Comparison of ENCODE assay signal across 23 cellular contexts in genomic region chr20:940926-941325, GRCh38. TPM values are rescaled to one million over a fixed set of nuclear protein-coding genes. Genes with fewer than 3 reads are reported as not detected.
DNase-seq lines count a peak whose midpoint lies in the region; ATAC-seq, FAIRE-seq and TF ChIP-seq lines count a peak whose summit lies in the region.
"Had no signal": no experiment of that assay in that cellular context is flagged by ENCODE, and none has a peak within 500 bp of the region (broad histone marks: within the 10 kb centered on the region; RNA-seq: fewer than 3 reads in every experiment).

No MANE protein-coding gene starts in this region.

- no peak overlapping the region for H2AK9ac ChIP-seq in IMR-90 (replicated peaks; ENCODE audit: low read depth, low read length, poor library complexity)

- H3K27ac Mint-ChIP-seq in activated T-cell treated with anti-CD3 and anti-CD28 coated beads, Interleukin-2, amount 50 U/mL, for 72 hours, result no peak overlapping the region
- H3K27ac Mint-ChIP-seq: CD4-positive, alpha-beta memory T cell; H9 had no signal

- no peak overlapping the region for H2AK5ac ChIP-seq in IMR-90 (ENCODE audit: low read depth, low read length)
- H2AK5ac ChIP-seq in H1 (ENCODE audit: low read depth, low read length), result 0 out of 2 replicates have a peak overlapping the region, but pooled peaks have one; percentile 7
- no peak overlapping the region for H2AK5ac ChIP-seq in mesendoderm (ENCODE audit: low read length)
- no peak overlapping the region for H2AK5ac ChIP-seq in trophoblast cell (ENCODE audit: low read length)

- no peak overlapping the region for H3K4me3 ChIP-seq in IMR-90 (ENCODE audit: insufficient read depth, low read depth, low read length)
- no peak overlapping the region for H3K4me3 ChIP-seq in H1 (ENCODE audit: extremely low read depth in 1 of 4, insufficient read depth in 2 of 4, low read depth in 3 of 4, low read length in 4 of 4)
- no peak overlapping the region for H3K4me3 ChIP-seq in mesendoderm (ENCODE audit: low read length)
- no peak overlapping the region for H3K4me3 ChIP-seq in trophoblast cell (ENCODE audit: low read depth, low read length)
- no peak overlapping the region for H3K4me3 ChIP-seq in osteoblast (ENCODE audit: insufficient read depth, low read length)
- H3K4me3 ChIP-seq: GM23248 had no signal

- POLR2A ChIA-PET in IMR-90 (lab: Charles Lee; ENCODE audit: unreplicated experiment), result no interaction called here
- POLR2A ChIA-PET in H1 (lab: Charles Lee; ENCODE audit: partially characterized antibody), result interaction anchor here (1.1 kb wide), 1 partner anchor 14 kb away, joined by 3 read pairs; no protein-coding TSS in a partner anchor

- dilution Hi-C loops in IMR-90 (cut with HindIII; ENCODE audit: low sequenced_read_pairs, unreplicated experiment), result no loop called here

- H4K5ac ChIP-seq in IMR-90 (ENCODE audit: low read depth, low read length), result no peak overlapping the region
- H4K5ac ChIP-seq in H1 (ENCODE audit: insufficient read length, low read depth, low read length), result no peak overlapping the region
- H4K5ac ChIP-seq in mesendoderm (ENCODE audit: low read length), result no peak overlapping the region

- H3K23me2 ChIP-seq in H1 (ENCODE audit: low read depth, low read length), result no peaks in the 10 kb centered on the region

- H3K18ac ChIP-seq in IMR-90 (ENCODE audit: low read depth, low read length) (no peak overlapping the region), H1 (ENCODE audit: extremely low read depth, low read length) (no peak overlapping the region), mesendoderm (ENCODE audit: low read length) (no peak overlapping the region), trophoblast cell (ENCODE audit: low read length) (no peak overlapping the region)

- H2BK15ac ChIP-seq in IMR-90 (ENCODE audit: low read depth, low read length) (no peak overlapping the region), H1 (ENCODE audit: low read length) (0 out of 2 replicates have a peak overlapping the region, but pooled peaks have one; percentile 25), mesendoderm (replicated peaks; ENCODE audit: low read depth) (no peak overlapping the region)

- H2BK12ac ChIP-seq in H1 (ENCODE audit: low read depth, low read length), result peak overlapping the region; percentile 70; the same call in 1 of the 2 replicates
- no peak overlapping the region for H2BK12ac ChIP-seq in trophoblast cell (ENCODE audit: low read length)

- in situ Hi-C loops in IMR-90 (cut with MboI; ENCODE audit: low sequenced_read_pairs), result no loop called here

- TF ChIP-seq POLR2A in IMR-90 (IDR thresholded peaks at IDR 0.05; ENCODE audit: low read depth, low read length) (no peak), H1 (IDR thresholded peaks at IDR 0.05; ENCODE audit: control extremely low read depth in 1 of 2, low read depth in 2 of 2, low read length in 2 of 2) (no peak)

- TF ChIP-seq CTCF in IMR-90 (conservative IDR thresholded peaks at IDR 0.05; ENCODE audit: low read depth, low read length), result no peak
- TF ChIP-seq CTCF in H1 (IDR thresholded peaks at IDR 0.05; ENCODE audit: control extremely low read depth in 1 of 3, insufficient read depth in 1 of 3, low read depth in 1 of 3, low read length in 3 of 3), result no peak
- TF ChIP-seq CTCF in osteoblast (IDR thresholded peaks at IDR 0.05; ENCODE audit: extremely low read depth, low read depth, low read length), result no peak

- ATAC-seq in IMR-90 (ENCODE audit: low read depth) (no peak), GM18868 (IDR thresholded peaks at IDR 0.05; ENCODE audit: unreplicated experiment) (no peak)
- no peak for ATAC-seq in activated T-cell treated with anti-CD3 and anti-CD28 coated beads, Interleukin-2, amount 50 U/mL, for 72 hours (replicated peaks in 1 of 2)
- ATAC-seq: HCT116 had no signal

- no peak for FAIRE-seq in H1 (lab: Jason Lieb, UNC)
- FAIRE-seq: GM12892, GM19239 had no signal

- TF ChIP-seq EP300 in H1 (IDR thresholded peaks at IDR 0.05; ENCODE audit: borderline replicate concordance in 1 of 2, low read depth in 2 of 2, low read length in 2 of 2), result no peak

- H3K36me3 Mint-ChIP-seq in activated T-cell treated with anti-CD3 and anti-CD28 coated beads, Interleukin-2, amount 50 U/mL, for 72 hours (ENCODE audit: insufficient read depth in 2 of 2), result no peaks in the 10 kb centered on the region
- H3K36me3 Mint-ChIP-seq: CD4-positive, alpha-beta memory T cell had no signal

- H3K79me2 ChIP-seq in H1 (ENCODE audit: control insufficient read depth in 1 of 2, insufficient read depth in 2 of 2, low read length in 2 of 2) (no peaks in the 10 kb centered on the region), mesendoderm (ENCODE audit: control insufficient read depth, insufficient read depth, low read length) (no peaks in the 10 kb centered on the region), trophoblast cell (ENCODE audit: control insufficient read depth, insufficient read depth, low read length, poor library complexity) (peaks cover 2% of the 10 kb centered on the region), osteoblast (ENCODE audit: insufficient read depth, low read length) (no peaks in the 10 kb centered on the region)

- no peaks in the 10 kb centered on the region for H3K4me1 ChIP-seq in IMR-90 (ENCODE audit: control insufficient read depth, insufficient read depth, low read length)
- H3K4me1 ChIP-seq in H1 (replicated peaks in 1 of 4; ENCODE audit: control insufficient read depth in 3 of 4, insufficient read depth in 4 of 4, low read length in 3 of 4), result peaks cover 0 to 14% (median 8%) of the 10 kb centered on the region in 4 experiments; a peak in 5 of 7 replicates
- peaks cover 4% of the 10 kb centered on the region for H3K4me1 ChIP-seq in mesendoderm (ENCODE audit: control insufficient read depth, low read depth, low read length)
- peaks cover 10 to 11% of the 10 kb centered on the region in 2 experiments for H3K4me1 ChIP-seq in trophoblast cell (ENCODE audit: control insufficient read depth in 1 of 2, insufficient read depth in 2 of 2, low read length in 2 of 2)
- no peaks in the 10 kb centered on the region for H3K4me1 ChIP-seq in osteoblast (ENCODE audit: insufficient read depth, low read length)

- no peak overlapping the region for H3K4me3 Mint-ChIP-seq in activated T-cell treated with anti-CD3 and anti-CD28 coated beads, Interleukin-2, amount 50 U/mL, for 72 hours
- H3K4me3 Mint-ChIP-seq: CD4-positive, alpha-beta memory T cell; H9 had no signal

- H3K27ac ChIP-seq in IMR-90 (ENCODE audit: insufficient read depth, low read length) (no peak overlapping the region), H1 (ENCODE audit: low read depth, low read length) (no peak overlapping the region), mesendoderm (ENCODE audit: low read depth, low read length) (no peak overlapping the region), trophoblast cell (ENCODE audit: low read depth, low read length) (no peak overlapping the region), osteoblast (ENCODE audit: low read depth, low read length) (no peak overlapping the region)
- H3K27ac ChIP-seq: GM23248 had no signal

- H3K4me1 Mint-ChIP-seq in activated T-cell treated with anti-CD3 and anti-CD28 coated beads, Interleukin-2, amount 50 U/mL, for 72 hours (ENCODE audit: low read depth), result no peaks in the 10 kb centered on the region
- H3K4me1 Mint-ChIP-seq: CD4-positive, alpha-beta memory T cell had no signal

- intact Hi-C loops in IMR-90 (cut with micrococcal nuclease), result no loop called here
- intact Hi-C loops in posterior vena cava (cut with DNase I), result no loop called here

- H2BK20ac ChIP-seq in IMR-90 (ENCODE audit: low read depth, low read length) (no peak overlapping the region), H1 (ENCODE audit: low read length) (no peak overlapping the region)

- H4K12ac ChIP-seq in trophoblast cell (ENCODE audit: low read depth, low read length), result no peak overlapping the region

- no peaks in the 10 kb centered on the region for H3K9me3 Mint-ChIP-seq in activated T-cell treated with anti-CD3 and anti-CD28 coated beads, Interleukin-2, amount 50 U/mL, for 72 hours
- H3K9me3 Mint-ChIP-seq: H9 had no signal

- H3K9me1 ChIP-seq in IMR-90 (ENCODE audit: insufficient read depth, low read length), result no peaks in the 10 kb centered on the region

- H4K20me1 ChIP-seq in IMR-90 (ENCODE audit: insufficient read depth, low read length), result no peaks in the 10 kb centered on the region
- H4K20me1 ChIP-seq in H1 (replicated peaks in 1 of 2; ENCODE audit: control insufficient read depth in 1 of 2, insufficient read depth in 2 of 2, low read length in 2 of 2), result no peaks in the 10 kb centered on the region
- no peaks in the 10 kb centered on the region for H4K20me1 ChIP-seq in osteoblast (ENCODE audit: insufficient read depth, low read length)

- no peak overlapping the region for H3K9ac ChIP-seq in IMR-90 (ENCODE audit: low read depth, low read length)
- no peak overlapping the region for H3K9ac ChIP-seq in H1 (replicated peaks in 1 of 4; ENCODE audit: extremely low read depth in 1 of 4, low read depth in 3 of 4, low read length in 3 of 4)
- H3K9ac ChIP-seq in mesendoderm (ENCODE audit: low read length), result no peak overlapping the region
- no peak overlapping the region for H3K9ac ChIP-seq in trophoblast cell (ENCODE audit: low read length)
- H3K9ac ChIP-seq: GM23248 had no signal

- H3K79me1 ChIP-seq in IMR-90 (ENCODE audit: low read depth in 1 of 2, low read length in 2 of 2) (no peaks in the 10 kb centered on the region), H1 (ENCODE audit: low read depth, low read length) (no peaks in the 10 kb centered on the region), mesendoderm (ENCODE audit: low read length) (no peaks in the 10 kb centered on the region), trophoblast cell (ENCODE audit: low read length) (peaks cover 4% of the 10 kb centered on the region)

- H2AFZ ChIP-seq in IMR-90 (replicated peaks; ENCODE audit: low read length, poor library complexity) (peak overlapping the region; percentile 33), H1 (ENCODE audit: low read length) (no peak overlapping the region), trophoblast cell (ENCODE audit: insufficient read depth, low read length, poor library complexity) (no peak overlapping the region), osteoblast (ENCODE audit: low read length) (no peak overlapping the region)
- H2AFZ ChIP-seq: GM23248 had no signal

- H3K23ac ChIP-seq in IMR-90 (ENCODE audit: low read depth, low read length), result no peak overlapping the region
- no peak overlapping the region for H3K23ac ChIP-seq in H1 (ENCODE audit: insufficient read length)
- H3K23ac ChIP-seq in mesendoderm (ENCODE audit: low read length), result no peak overlapping the region
- H3K23ac ChIP-seq in trophoblast cell (ENCODE audit: low read length), result no peak overlapping the region

- WGBS in IMR-90 (ENCODE audit: extremely low coverage in 2 of 2, insufficient read length in 1 of 2), 2 experiments, result 39% methylated on average over 3 of the region's 5 CpGs; no CpG with 5 or more reads in 1 of the 2 experiments
- 98% methylated on average over 5 of the region's 5 CpGs; no CpG with 5 or more reads in 1 of the 2 experiments for WGBS in H1 (ENCODE audit: extremely low coverage in 1 of 2, insufficient coverage in 1 of 2, insufficient read length in 1 of 2, insufficient replicate concordance in 2 of 2, low coverage in 1 of 2, low lambda C conversion rate in 2 of 2, missing lambda C conversion rate in 1 of 2), 2 experiments
- WGBS in mesendoderm (ENCODE audit: extremely low coverage, insufficient coverage, low lambda C conversion rate), result no CpG with 5 or more reads among the region's 5 CpGs
- no CpG with 5 or more reads among the region's 5 CpGs for WGBS in trophoblast cell (ENCODE audit: extremely low coverage, insufficient coverage, insufficient read length)

- no TSS peak for BruUV-seq in IMR-90 (replicated peaks; lab: Mats Ljungman, UMichigan)

- no peak overlapping the region for H4K8ac ChIP-seq in IMR-90 (ENCODE audit: low read depth in 2 of 2, low read length in 2 of 2)
- H4K8ac ChIP-seq in H1 (ENCODE audit: extremely low read depth, insufficient read depth, low read length), result no peak overlapping the region
- H4K8ac ChIP-seq in mesendoderm (ENCODE audit: low read depth, low read length), result no peak overlapping the region
- H4K8ac ChIP-seq in trophoblast cell (ENCODE audit: low read depth, low read length), result no peak overlapping the region

- H3K4ac ChIP-seq in IMR-90 (ENCODE audit: low read depth, low read length), result no peak overlapping the region
- no peak overlapping the region for H3K4ac ChIP-seq in H1 (replicated peaks; ENCODE audit: insufficient read length, low read depth, low read length)
- H3K4ac ChIP-seq in mesendoderm (ENCODE audit: low read depth, low read length), result no peak overlapping the region
- no peak overlapping the region for H3K4ac ChIP-seq in trophoblast cell (ENCODE audit: low read depth, low read length)

- DNase-seq in IMR-90, result no peak
- DNase-seq in H1 (ENCODE audit: low read depth in 1 of 2, low spot score in 2 of 2), result no peak
- DNase-seq in mesendoderm, result no peak
- peak; percentile 78 for DNase-seq in posterior vena cava (ENCODE audit: low spot score)
- no peak for DNase-seq in activated T-cell treated with anti-CD3 and anti-CD28 coated beads, Interleukin-2, amount 50 U/mL, for 72 hours
- DNase-seq in trophoblast cell, result no peak
- no peak for DNase-seq in osteoblast (ENCODE audit: insufficient read length, low spot score, missing footprints)
- DNase-seq: C1 segment of cervical spinal cord; Calu3; CD4-positive, alpha-beta memory T cell; COR-L47; DMS53; DMS79 treated with DMSO at 0.1 percent for 48 hours; GM23248; H9 had no signal

- H3K9me3 ChIP-seq in IMR-90 (ENCODE audit: control insufficient read depth, insufficient read depth, low read length) (no peaks in the 10 kb centered on the region), H1 (ENCODE audit: insufficient read depth in 2 of 2, low read depth in 1 of 2, low read length in 1 of 2) (no peaks in the 10 kb centered on the region), trophoblast cell (ENCODE audit: insufficient read depth, low read depth, low read length) (peaks cover 2% of the 10 kb centered on the region), osteoblast (ENCODE audit: low read depth, low read length) (no peaks in the 10 kb centered on the region)

- no peak overlapping the region for H3K14ac ChIP-seq in IMR-90 (replicated peaks; ENCODE audit: low read depth, low read length)
- H3K14ac ChIP-seq in H1 (ENCODE audit: insufficient read length), result no peak overlapping the region
- no peak overlapping the region for H3K14ac ChIP-seq in trophoblast cell (ENCODE audit: low read length)

- H2BK120ac ChIP-seq in IMR-90 (ENCODE audit: low read depth, low read length) (no peak overlapping the region), H1 (replicated peaks; ENCODE audit: low read depth, low read length) (no peak overlapping the region), mesendoderm (ENCODE audit: low read depth, low read length) (no peak overlapping the region), trophoblast cell (ENCODE audit: insufficient read depth, low read length, poor library complexity) (no peak overlapping the region)

- H2BK5ac ChIP-seq in IMR-90 (ENCODE audit: low read depth, low read length, poor library complexity, severe bottlenecking) (no peak overlapping the region), H1 (ENCODE audit: low read depth, low read length) (no peak overlapping the region), mesendoderm (ENCODE audit: low read length) (no peak overlapping the region), trophoblast cell (ENCODE audit: low read depth, low read length, poor library complexity) (no peak overlapping the region)

- no peaks in the 10 kb centered on the region for H3K36me3 ChIP-seq in IMR-90 (ENCODE audit: control insufficient read depth, insufficient read depth, low read length)
- no peaks in the 10 kb centered on the region for H3K36me3 ChIP-seq in H1 (ENCODE audit: control insufficient read depth in 2 of 4, insufficient read depth in 4 of 4, low read length in 3 of 4)
- H3K36me3 ChIP-seq in mesendoderm (ENCODE audit: control insufficient read depth, insufficient read depth, low read length), result no peaks in the 10 kb centered on the region
- no peaks in the 10 kb centered on the region for H3K36me3 ChIP-seq in trophoblast cell (ENCODE audit: control insufficient read depth in 1 of 2, insufficient read depth in 2 of 2, low read length in 2 of 2)
- H3K36me3 ChIP-seq in osteoblast (ENCODE audit: insufficient read depth, low read length), result no peaks in the 10 kb centered on the region

- no peak for TF ChIP-seq RAD21 in IMR-90 (IDR thresholded peaks at IDR 0.05; ENCODE audit: low read length)
- TF ChIP-seq RAD21 in H1 (IDR thresholded peaks at IDR 0.05 in 1 of 2, conservative IDR thresholded peaks at IDR 0.05 in 1 of 2; ENCODE audit: low read depth in 2 of 2, low read length in 2 of 2), result no peak

- H3K27me3 Mint-ChIP-seq in activated T-cell treated with anti-CD3 and anti-CD28 coated beads, Interleukin-2, amount 50 U/mL, for 72 hours (ENCODE audit: low read depth), result no peaks in the 10 kb centered on the region

- H4K91ac ChIP-seq in IMR-90 (ENCODE audit: insufficient read depth, low read depth, low read length), result no peak overlapping the region
- no peak overlapping the region for H4K91ac ChIP-seq in H1 (replicated peaks; ENCODE audit: insufficient read length, low read length)
- no peak overlapping the region for H4K91ac ChIP-seq in trophoblast cell (ENCODE audit: low read depth, low read length)

- H3K56ac ChIP-seq in IMR-90 (ENCODE audit: extremely low read depth, insufficient read depth, low read length), result no peak overlapping the region
- no peak overlapping the region for H3K56ac ChIP-seq in H1 (replicated peaks; ENCODE audit: insufficient read length, low read depth, low read length)
- H3K56ac ChIP-seq in mesendoderm (ENCODE audit: low read length), result peak overlapping the region; percentile 15

- no peak overlapping the region for H3K4me2 ChIP-seq in IMR-90 (ENCODE audit: low read depth, low read length)
- H3K4me2 ChIP-seq in H1 (ENCODE audit: insufficient read depth in 1 of 2, low read depth in 2 of 2, low read length in 2 of 2), result no peak overlapping the region
- H3K4me2 ChIP-seq in mesendoderm (ENCODE audit: low read length), result no peak overlapping the region
- H3K4me2 ChIP-seq in trophoblast cell (ENCODE audit: low read length), result no peak overlapping the region
- no peak overlapping the region for H3K4me2 ChIP-seq in osteoblast (ENCODE audit: insufficient read depth, low read length)

- H3K27me3 ChIP-seq in IMR-90 (ENCODE audit: control insufficient read depth, insufficient read depth, low read length), result no peaks in the 10 kb centered on the region; the same call in 1 of the 2 replicates
- H3K27me3 ChIP-seq in H1 (replicated peaks in 1 of 4; ENCODE audit: control insufficient read depth in 3 of 4, extremely low read depth in 1 of 4, insufficient read depth in 3 of 4, low read length in 3 of 4), result no peaks in the 10 kb centered on the region
- H3K27me3 ChIP-seq in mesendoderm (ENCODE audit: insufficient read depth, low read length, poor library complexity), result no peaks in the 10 kb centered on the region
- no peaks in the 10 kb centered on the region for H3K27me3 ChIP-seq in trophoblast cell (ENCODE audit: insufficient read depth, low read length)
- H3K27me3 ChIP-seq in osteoblast (ENCODE audit: insufficient read depth, low read length), result peaks cover 7% of the 10 kb centered on the region

- CTCF ChIA-PET in IMR-90 (lab: Yijun Ruan, JAX), result no interaction called here
- CTCF ChIA-PET in H1 (lab: Charles Lee; ENCODE audit: partially characterized antibody), result interaction anchor here (1.0 to 8.5 kb wide), 3 partner anchors 15 to 125 kb away, joined by 4 to 83 read pairs (median 8); no protein-coding TSS in a partner anchor

RNA-seq across cellular contexts. Expression of gene ANGPT4, which starts 24.8 kb away (rescaled TPM):
- total RNA-seq in IMR-90 (2012; rRNA removed) (not detected in 2 replicates), posterior vena cava (1 to 10 TPM in 1 of 2 donors, under 1 TPM in 1; 0.24 to 1.1 TPM), osteoblast (under 0.01 TPM in 2 replicates)
- polyA plus RNA-seq in IMR-90 (2012; rRNA removed) (not detected in 2 replicates), H1 (2011; rRNA removed) (0.25 and 0.33 TPM in 2 replicates)
- polyA plus RNA-seq in IMR-90 (2012; cell fraction: cytosol; rRNA removed), result not detected in 2 replicates
- 0.01 TPM in 1 of 2 replicates, not detected in the other for polyA plus RNA-seq in IMR-90 (2012; cell fraction: nucleus; rRNA removed; ENCODE audit: low replicate concordance)
- 0.06 and 0.07 TPM in 2 replicates for total RNA-seq in H1 (2021; fragmentation: NEBNext Ultra II Directional; extraction: Animal tissue kit (Norgen Biotek cat#: 25700))
- polyA plus RNA-seq in H1 (2011; cell fraction: cytosol; rRNA removed), result 0.26 TPM
- 0.31 TPM for polyA plus RNA-seq in H1 (2011; cell fraction: nucleus; rRNA removed)
- polyA plus RNA-seq in H1 (2012, experiment 1 of 2), result 0.04 to 0.24 TPM (median 0.14 TPM) in 4 replicates
- 0.05 TPM for polyA plus RNA-seq in H1 (2012, experiment 2 of 2)
- 0.41 TPM for polyA plus RNA-seq in H1 (2013, experiment 1 of 2)
- 0.37 TPM for polyA plus RNA-seq in H1 (2013, experiment 2 of 2)
- polyA minus RNA-seq in H1 (2011; rRNA and poly(A)+ RNA removed), result 0.25 and 0.49 TPM in 2 replicates
- not detected for polyA minus RNA-seq in H1 (2011; cell fraction: cytosol; rRNA and poly(A)+ RNA removed)
- polyA minus RNA-seq in H1 (2011; cell fraction: nucleus; rRNA and poly(A)+ RNA removed), result 0.20 TPM
- polyA plus RNA-seq in mesendoderm (2013, experiment 1 of 2), result 0.18 TPM
- polyA plus RNA-seq in mesendoderm (2013, experiment 2 of 2), result 0.22 TPM
- total RNA-seq in activated T-cell treated with anti-CD3 and anti-CD28 coated beads, Interleukin-2, amount 50 U/mL, for 72 hours, result not detected
- 38.6 and 42.6 TPM in 2 replicates for polyA plus RNA-seq in trophoblast cell (2013)
- total RNA-seq: A172; A673; Calu3; CD4-positive, alpha-beta memory T cell; G401; GM23248 had no signal
- polyA plus RNA-seq: BJ; CD4-positive, alpha-beta memory T cell; GM23248 had no signal
